Comparison of ENCODE assay signal across 2 cellular contexts in genomic region chr2:46171996-46172546, GRCh38.
TF ChIP-seq lines count a peak whose summit lies in the region.

No MANE protein-coding gene starts in this region.

TF ChIP-seq in HCT116, 20 proteins besides CTCF, POLR2A, EP300 and RAD21:
- no peak for TF ChIP-seq ZBTB33 (IDR thresholded peaks at IDR 0.05; ENCODE audit: extremely low read depth, insufficient replicate concordance, low read length)
- 0 out of 2 replicates have a peak, but pooled peaks have one; percentile 13 for TF ChIP-seq CBX3 (IDR thresholded peaks at IDR 0.05; ENCODE audit: low read depth)

TF ChIP-seq in H1, 55 proteins besides CTCF, POLR2A, EP300 and RAD21 (continued from another document):
- TF ChIP-seq EZH2 (IDR thresholded peaks at IDR 0.05; ENCODE audit: low read depth, low read length, severe bottlenecking): no peak
- no peak for TF ChIP-seq RXRA (IDR thresholded peaks at IDR 0.05; ENCODE audit: insufficient read depth, low read depth, low read length)
- TF ChIP-seq CHD1 (IDR thresholded peaks at IDR 0.05; ENCODE audit: low read depth, low read length): no peak
- no peak for TF ChIP-seq GTF2F1 (IDR thresholded peaks at IDR 0.05; ENCODE audit: borderline replicate concordance, low read depth, low read length)
